Comparison of ENCODE assay signal across 9 cellular contexts in genomic region chr13:100235311-100235901, GRCh38.
DNase-seq lines count a peak whose midpoint lies in the region; ATAC-seq and TF ChIP-seq lines count a peak whose summit lies in the region.
"Had no signal": no experiment of that assay in that cellular context is flagged by ENCODE, and none has a peak within 500 bp of the region (broad histone marks: within the 10 kb centered on the region; RNA-seq: fewer than 3 reads in every experiment).

No MANE protein-coding gene starts in this region.

- peak; percentile 48 for TF ChIP-seq CTCF in cardiac fibroblast (IDR thresholded peaks at IDR 0.05; ENCODE audit: low read depth, low read length)

- peak; percentile 54 for ATAC-seq in HG03342 (IDR thresholded peaks at IDR 0.05; ENCODE audit: unreplicated experiment)
- no peak for ATAC-seq in HG03521 (IDR thresholded peaks at IDR 0.05; ENCODE audit: unreplicated experiment)
- ATAC-seq: stimulated activated naive CD8-positive, alpha-beta T cell treated with anti-CD3 and anti-CD28 coated beads, Interleukin-15, amount 100 ng/mL, for 72 hours had no signal

- peak; percentile 35 for DNase-seq in NCI-H2196 (lab: John Stamatoyannopoulos, UW; ENCODE audit: unreplicated experiment)
- DNase-seq in NCI-H2196 treated with DMSO at 0.1 percent for 48 hours (lab: John Stamatoyannopoulos, UW; ENCODE audit: unreplicated experiment) = no peak
- DNase-seq in NCI-H82 (lab: John Stamatoyannopoulos, UW) = peak; percentile 77
- peak; percentile 68 to 82 for DNase-seq in cardiac fibroblast (ENCODE audit: low read depth in 2 of 2)
- DNase-seq in lung microvascular endothelial cell (ENCODE audit: low read depth in 2 of 2) = peak; percentile 73 to 79
- no peak for DNase-seq in cortex of kidney (lab: John Stamatoyannopoulos, UW)

- H3K4me3 ChIP-seq in cardiac fibroblast (replicated peaks in 1 of 2; ENCODE audit: low read depth in 2 of 2, low read length in 2 of 2) = peak overlapping the region in 1 of 2 donors; percentile 5

Comparison
In these comparisons a context has a peak if more than half of its experiments do, and no peak if none do; other contexts are left out.
1. DNase-seq: peak in NCI-H2196 (single experiment), NCI-H82 (single experiment), cardiac fibroblast (2 of 2) and lung microvascular endothelial cell (2 of 2); none in NCI-H2196 treated with DMSO at 0.1 percent for 48 hours (single experiment) and cortex of kidney (single experiment).